ENCODE assay signal across 9 cellular contexts in the genomic region with DNA sequence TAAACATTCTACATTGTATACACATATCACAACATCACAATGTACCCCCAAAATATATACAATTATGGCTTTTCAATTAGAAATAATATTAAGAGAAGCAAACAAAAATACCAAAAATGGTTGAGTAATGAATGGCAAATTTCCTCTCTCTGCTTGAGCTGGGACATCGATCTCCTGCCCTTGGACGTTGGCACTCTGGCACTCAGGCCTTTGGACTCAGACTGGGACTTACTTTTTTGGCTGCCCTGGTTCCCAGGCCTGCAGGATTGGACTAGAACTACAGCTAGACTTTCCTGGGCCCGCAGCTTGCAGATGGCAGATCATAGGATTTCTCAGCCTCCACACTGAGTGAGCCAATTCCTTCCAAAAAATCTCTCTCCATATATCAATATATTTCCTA. TPM values are rescaled to one million over a fixed set of nuclear protein-coding genes. Genes with fewer than 3 reads are reported as not detected.
"Had no signal": no experiment of that assay in that cellular context is flagged by ENCODE, and none has a peak within 500 bp of the region (broad histone marks: within the 10 kb centered on the region; RNA-seq: fewer than 3 reads in every experiment).

No MANE protein-coding gene starts in this region.

- H3K9me3 Mint-ChIP-seq: GM23338 had no signal

- H3K4me3 ChIP-seq: GM23338, K562 had no signal

- ATAC-seq: GM23338, K562 had no signal

- H3K27ac ChIP-seq: HL-60 had no signal

- H2AFZ ChIP-seq: GM23338 had no signal

- H3K4me3 Mint-ChIP-seq: GM23338, H9 had no signal

- H3K27ac Mint-ChIP-seq: GM23338 had no signal

- FAIRE-seq: H1, H54, K562 had no signal

- DNase-seq: H9, HCEC 1CT, IMR-90 had no signal

- H3K4me2 ChIP-seq: GM23338 had no signal

RNA-seq across cellular contexts. Expression of a gene that starts 52.9 kb away (rescaled TPM):
- total RNA-seq: GM23338, H1, H9, HT1080, IMR-90, K562 had no signal
- polyA plus RNA-seq: GM23338, H1, IMR-90, K562 had no signal
